Comparison of ENCODE assay signal across 9 cellular contexts in the genomic region with DNA sequence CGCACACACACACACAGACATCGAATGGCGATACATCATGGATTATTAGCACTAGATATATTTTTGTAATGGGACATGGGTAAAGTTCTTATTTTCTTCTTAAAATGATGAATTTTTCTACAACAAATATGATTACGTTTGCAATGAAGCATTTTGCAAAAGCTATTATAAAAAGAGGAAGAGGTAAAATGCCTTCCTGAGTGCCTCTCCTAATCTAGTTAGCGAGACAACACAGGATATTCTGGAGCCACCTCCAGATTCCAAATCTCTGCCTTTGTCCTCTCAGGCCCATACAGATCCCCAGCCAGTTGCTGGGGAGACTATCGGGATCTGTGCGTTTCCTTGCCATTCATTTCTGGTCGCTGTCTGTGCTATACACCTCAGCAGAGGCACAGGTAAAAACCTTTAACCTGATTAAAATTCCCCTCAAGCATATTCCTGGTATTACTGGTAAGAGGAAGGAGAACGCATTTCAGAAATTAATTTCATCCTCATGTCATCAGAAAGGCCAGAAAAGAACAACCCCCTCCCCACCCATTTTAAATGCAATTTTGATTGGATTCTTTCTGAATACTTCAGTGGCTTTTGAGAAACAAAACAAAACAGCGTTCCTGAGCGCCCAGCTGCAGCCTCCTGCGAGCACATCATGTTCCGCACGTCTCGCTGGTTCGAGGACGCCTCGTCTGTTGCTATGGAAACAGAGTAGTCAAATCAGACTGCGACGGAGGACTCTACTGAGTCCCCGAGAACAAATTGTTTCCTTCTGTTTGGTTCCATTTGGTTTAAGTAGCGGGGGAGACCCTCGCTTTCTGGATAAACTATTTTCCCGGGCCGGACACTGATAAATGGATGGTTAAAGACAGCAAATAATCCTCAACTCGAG.
DNase-seq lines count a peak whose midpoint lies in the region; ATAC-seq and TF ChIP-seq lines count a peak whose summit lies in the region.
"Had no signal": no experiment of that assay in that cellular context is flagged by ENCODE, and none has a peak within 500 bp of the region (broad histone marks: within the 10 kb centered on the region; RNA-seq: fewer than 3 reads in every experiment).

No MANE protein-coding gene starts in this region.

- no peak overlapping the region for H3K27ac Mint-ChIP-seq in T-helper 17 cell

- H3K27me3 Mint-ChIP-seq in T-helper 17 cell: peaks cover 40% of the 10 kb centered on the region

- TF ChIP-seq POLR2A in erythroblast (IDR thresholded peaks at IDR 0.05; ENCODE audit: low read length): no peak

- no peaks in the 10 kb centered on the region for H3K36me3 Mint-ChIP-seq in T-helper 17 cell (ENCODE audit: low read depth)

- H3K27me3 ChIP-seq in mononuclear cell (ENCODE audit: insufficient read depth, low read length): peaks cover 13% of the 10 kb centered on the region

- peaks cover 7% of the 10 kb centered on the region for H3K4me1 Mint-ChIP-seq in T-helper 17 cell

- peak overlapping the region; percentile 33 for H3K4me3 Mint-ChIP-seq in T-helper 17 cell

- ATAC-seq in GM18868 (IDR thresholded peaks at IDR 0.05; ENCODE audit: unreplicated experiment): peak; percentile 97
- ATAC-seq in HG02852 (IDR thresholded peaks at IDR 0.05; ENCODE audit: unreplicated experiment): peak; percentile 96
- ATAC-seq in T-helper 17 cell: peak; percentile 78

- DNase-seq in T-helper 17 cell: no peak
- peak; percentile 32 for DNase-seq in epidermal melanocyte (ENCODE audit: insufficient read length, low spot score)
- DNase-seq in stromal cell of bone marrow (ENCODE audit: low read depth): peak; percentile 28
- DNase-seq in HCEC 1CT: no peak
- DNase-seq in erythroblast (lab: John Stamatoyannopoulos, UW): no peak

- H3K9me3 ChIP-seq in T-helper 17 cell (ENCODE audit: control insufficient read depth, low read length, poor library complexity, severe bottlenecking) (no peaks in the 10 kb centered on the region), mononuclear cell (ENCODE audit: low read depth, low read length) (no peaks in the 10 kb centered on the region)
- H3K9me3 ChIP-seq: upper lobe of left lung had no signal

- H3K4me1 ChIP-seq in mononuclear cell (ENCODE audit: insufficient read depth, low read length): peaks cover 13% of the 10 kb centered on the region

- peak overlapping the region; percentile 13 for H3K4me3 ChIP-seq in mononuclear cell (ENCODE audit: low read length)

Comparison
In these comparisons a context has a peak if more than half of its experiments do, and no peak if none do; other contexts are left out.
1. DNase-seq: peak in epidermal melanocyte (single experiment) and stromal cell of bone marrow (single experiment); none in T-helper 17 cell (0 of 3), HCEC 1CT (single experiment) and erythroblast (0 of 2).
2. Peak in every context shown above with its lines, with median percentiles within 50 percentile points of each other: ATAC-seq.